8 cellular contexts compared by ENCODE assay signal in genomic region chr9:3732077-3733038, GRCh38.
DNase-seq lines count a peak whose midpoint lies in the region; ATAC-seq and TF ChIP-seq lines count a peak whose summit lies in the region.

No MANE protein-coding gene starts in this region.

- 32 to 40% methylated on average over 7 of the region's 7 CpGs for WGBS in upper lobe of left lung, 2 donors

- H3K36me3 Mint-ChIP-seq in WTC11 = no peaks in the 10 kb centered on the region

- no peaks in the 10 kb centered on the region for H3K4me1 ChIP-seq in mucosa of stomach (ENCODE audit: control insufficient read depth, insufficient read depth, low read length)
- peaks cover 6 to 11% (median 9%) of the 10 kb centered on the region in 4 donors for H3K4me1 ChIP-seq in upper lobe of left lung

- H3K27me3 Mint-ChIP-seq in WTC11 (ENCODE audit: low read depth) = no peaks in the 10 kb centered on the region

- TF ChIP-seq CTCF in WTC11 (IDR thresholded peaks at IDR 0.05) = peak; percentile 41
- TF ChIP-seq CTCF in upper lobe of left lung (IDR thresholded peaks at IDR 0.05) = peak; percentile 66 to 88 (median 82)

- DNase-seq in DMS 273 treated with DMSO at 0.1 percent for 48 hours (lab: John Stamatoyannopoulos, UW) (peak; percentile 59), NCI-H2196 treated with DMSO at 0.1 percent for 48 hours (lab: John Stamatoyannopoulos, UW; ENCODE audit: unreplicated experiment) (peak; percentile 71), WTC11 (ENCODE audit: low spot score) (peak; percentile 32), epithelial cell of prostate (ENCODE audit: low read depth, low spot score) (peak; percentile 33), upper lobe of left lung (peak in 1 of 2 donors; percentile 36)

- TF ChIP-seq POLR2A in upper lobe of left lung (IDR thresholded peaks at IDR 0.05) = no peak

- POLR2A ChIA-PET in WTC11 (lab: Charles Lee) = no interaction called here

- no peaks in the 10 kb centered on the region; the same call in 1 of the 2 replicates for H3K9me3 Mint-ChIP-seq in WTC11

- H3K36me3 ChIP-seq in mucosa of stomach (ENCODE audit: control insufficient read depth, insufficient read depth, low read length) = no peaks in the 10 kb centered on the region
- H3K36me3 ChIP-seq in upper lobe of left lung = no peaks in the 10 kb centered on the region

- CTCF ChIA-PET in WTC11 (lab: Charles Lee) = interaction anchor here (0.6 to 3.5 kb wide), 10 partner anchors 9 to 583 kb away, joined by 3 to 36 read pairs (median 3); no protein-coding TSS in a partner anchor

- H3K4me1 Mint-ChIP-seq in WTC11 = peaks cover 10% of the 10 kb centered on the region

- H3K27me3 ChIP-seq in mucosa of stomach (ENCODE audit: control insufficient read depth, insufficient read depth, low read length) (no peaks in the 10 kb centered on the region), upper lobe of left lung (no peaks in the 10 kb centered on the region)

- ATAC-seq in GM19395 (IDR thresholded peaks at IDR 0.05; ENCODE audit: unreplicated experiment) (peak; percentile 93), HG03378 (IDR thresholded peaks at IDR 0.05; ENCODE audit: unreplicated experiment) (peak; percentile 88), WTC11 (peak; percentile 100), upper lobe of left lung (ENCODE audit: low FRiP score in 2 of 2) (peak; percentile 91 to 96)

- H3K27ac Mint-ChIP-seq in WTC11 = no peak overlapping the region

- H3K27ac ChIP-seq in epithelial cell of prostate (no peak overlapping the region), upper lobe of left lung (peak overlapping the region in 1 of 4 donors; percentile 25)

- no peak overlapping the region for H3K4me3 Mint-ChIP-seq in WTC11

- H3K4me3 ChIP-seq in mucosa of stomach (ENCODE audit: low read length) (no peak overlapping the region), upper lobe of left lung (peak overlapping the region in 2 of 4 donors; percentile 11 to 28)

- H3K9me3 ChIP-seq in mucosa of stomach (ENCODE audit: control insufficient read depth, low read length) (no peaks in the 10 kb centered on the region), upper lobe of left lung (no peaks in the 10 kb centered on the region)

- H3K9ac ChIP-seq in mucosa of stomach (ENCODE audit: low read length) = peak overlapping the region; percentile 60

- no peak for TF ChIP-seq EP300 in upper lobe of left lung (IDR thresholded peaks at IDR 0.05)

TF ChIP-seq in WTC11, 78 proteins besides CTCF, POLR2A, EP300 and RAD21:
- TF ChIP-seq HMGA2 (CRISPR knock-in tag; IDR thresholded peaks at IDR 0.05) (no peak), ATF6 (CRISPR knock-in tag; IDR thresholded peaks at IDR 0.05) (no peak), ESRRA (CRISPR knock-in tag; IDR thresholded peaks at IDR 0.05; ENCODE audit: borderline replicate concordance) (no peak), IRF1 (CRISPR knock-in tag; IDR thresholded peaks at IDR 0.05) (no peak), NR2C2 (CRISPR knock-in tag; IDR thresholded peaks at IDR 0.05) (no peak), MXD4 (CRISPR knock-in tag; IDR thresholded peaks at IDR 0.05; ENCODE audit: borderline replicate concordance) (no peak), ZSCAN18 (CRISPR knock-in tag; IDR thresholded peaks at IDR 0.05) (no peak), ZNF423 (CRISPR knock-in tag; IDR thresholded peaks at IDR 0.05) (no peak), PREB (CRISPR knock-in tag; IDR thresholded peaks at IDR 0.05; ENCODE audit: borderline replicate concordance) (no peak), TCF7 (CRISPR knock-in tag; IDR thresholded peaks at IDR 0.05; ENCODE audit: low read depth) (no peak), CREB1 (CRISPR knock-in tag; IDR thresholded peaks at IDR 0.05) (no peak)
